Comparison of ENCODE assay signal across 26 cellular contexts in genomic region chr14:22747769-22748168, GRCh38.
"Had no signal": no experiment of that assay in that cellular context is flagged by ENCODE, and none has a peak within 500 bp of the region (broad histone marks: within the 10 kb centered on the region; RNA-seq: fewer than 3 reads in every experiment).

No MANE protein-coding gene starts in this region.

- H3K9me3 Mint-ChIP-seq: activated naive CD4-positive, alpha-beta T cell treated with anti-CD3 and anti-CD28 coated beads, Interleukin-2, amount 50 U/mL, for 24 hours had no signal

- H3K4me3 Mint-ChIP-seq: activated CD8-positive, alpha-beta T cell treated with anti-CD3 and anti-CD28 coated beads, Interleukin-2, amount 10 ng/mL, durations not matched to agents 7 days and 5 days; activated naive CD4-positive, alpha-beta T cell treated with anti-CD3 and anti-CD28 coated beads, Interleukin-2, amount 50 U/mL, for 24 hours had no signal

- H3K4me3 ChIP-seq: SJSA1 had no signal

- H3K27ac ChIP-seq: SJSA1 had no signal

- H3K9me3 ChIP-seq: SJSA1 had no signal

- H3K4me1 ChIP-seq: SJSA1 had no signal

- H3K27ac Mint-ChIP-seq: activated CD8-positive, alpha-beta T cell treated with anti-CD3 and anti-CD28 coated beads, Interleukin-2, amount 10 ng/mL, durations not matched to agents 7 days and 5 days; activated naive CD4-positive, alpha-beta T cell treated with anti-CD3 and anti-CD28 coated beads, Interleukin-2, amount 50 U/mL, for 24 hours had no signal

- H3K27me3 ChIP-seq: SJSA1 had no signal

- FAIRE-seq: bronchial epithelial cell had no signal

- ATAC-seq: activated CD8-positive, alpha-beta T cell treated with anti-CD3 and anti-CD28 coated beads, Interleukin-2, amount 10 ng/mL, durations not matched to agents 7 days and 5 days; Panc1; Right ventricle myocardium inferior; SK-N-SH treated with all-trans-retinoic acid at 6 μM for 48 hours had no signal

- DNase-seq: activated CD4-positive, alpha-beta T cell treated with anti-CD3 and anti-CD28 coated beads for 48 hours; activated CD4-positive, alpha-beta T cell treated with anti-CD3 and anti-CD28 coated beads, Interleukin-2, amount 50 U/mL, for 4 hours; activated CD4-positive, CD25-positive, alpha-beta regulatory T cell treated with anti-CD3 and anti-CD28 coated beads, Interleukin-2, amount 50 U/mL, for 72 hours; activated CD8-positive, alpha-beta memory T cell treated with anti-CD3 and anti-CD28 coated beads, Interleukin-2, amount 50 U/mL, for 48 hours; activated CD8-positive, alpha-beta T cell treated with anti-CD3 and anti-CD28 coated beads, Interleukin-2, amount 10 ng/mL, durations not matched to agents 7 days and 5 days; activated effector memory CD4-positive, alpha-beta T cell treated with Interleukin-2 at 50 U/mL for 16 hours; activated naive CD4-positive, alpha-beta T cell; activated T-cell treated with anti-CD3 and anti-CD28 coated beads, Interleukin-2, amount 50 U/mL, for 1 hour; aorta; central memory CD4-positive, alpha-beta T cell; KBM-7; NCI-H1048; NCI-H146; NCI-H2029; NCI-H345; NCI-H510A; NCI-H526 treated with DMSO at 0.1 percent for 48 hours; OCI-M1; RPMI8226; SW 1271 had no signal

- H3K36me3 ChIP-seq: SJSA1 had no signal
